9 cellular contexts compared by ENCODE assay signal in the genomic region with DNA sequence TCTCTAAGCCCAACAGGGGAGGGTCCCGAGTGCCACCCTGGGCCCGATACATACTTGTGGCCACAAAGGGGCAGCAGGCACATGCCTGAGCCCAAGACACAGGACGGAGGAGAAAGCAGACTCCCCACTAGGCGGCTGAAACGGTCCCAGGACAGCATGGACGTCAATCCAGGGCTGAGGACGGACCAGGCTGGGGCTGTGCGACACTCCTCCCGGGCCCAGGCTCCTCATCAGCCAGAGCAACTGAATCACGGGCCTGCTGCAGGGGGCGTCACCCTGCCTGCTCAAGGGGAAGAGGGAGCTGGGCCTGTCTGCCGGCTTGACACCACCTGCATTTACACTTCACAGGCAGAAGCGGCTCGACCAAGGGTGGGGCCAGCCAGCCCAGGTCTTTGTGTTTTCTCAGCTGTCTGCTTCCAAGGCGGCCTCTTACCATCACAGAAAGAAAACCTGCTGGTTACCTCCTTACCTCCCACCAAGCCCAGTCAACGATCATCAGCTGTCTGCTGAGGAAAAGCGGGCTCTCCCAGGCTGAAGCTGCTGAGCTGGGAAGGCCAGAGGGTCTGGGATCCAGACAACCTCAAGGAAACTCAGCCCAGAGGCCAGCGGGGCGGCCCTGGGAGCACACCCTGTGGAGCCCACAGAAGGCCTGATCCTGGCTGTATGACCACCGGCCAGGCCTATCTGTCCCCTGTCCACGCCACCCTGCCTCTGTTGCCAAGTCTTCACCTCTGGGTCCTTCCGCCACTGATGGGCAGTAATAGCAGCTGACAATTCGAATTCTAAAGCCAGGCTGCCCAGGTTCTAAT. TPM values are rescaled to one million over a fixed set of nuclear protein-coding genes. Genes with fewer than 3 reads are reported as not detected.
DNase-seq lines count a peak whose midpoint lies in the region; ATAC-seq and TF ChIP-seq lines count a peak whose summit lies in the region.
"Had no signal": no experiment of that assay in that cellular context is flagged by ENCODE, and none has a peak within 500 bp of the region (broad histone marks: within the 10 kb centered on the region; RNA-seq: fewer than 3 reads in every experiment).

No MANE protein-coding gene starts in this region.

- ATAC-seq in HG02973 (IDR thresholded peaks at IDR 0.05; ENCODE audit: unreplicated experiment) = no peak

- peaks cover 23 to 66% (median 51%) of the 10 kb centered on the region in 4 donors for H3K36me3 ChIP-seq in stomach

- TF ChIP-seq CTCF in chondrocyte (IDR thresholded peaks at IDR 0.05) = peak; percentile 62
- TF ChIP-seq CTCF in neural crest cell (conservative IDR thresholded peaks at IDR 0.05) = peak; percentile 72
- TF ChIP-seq CTCF in stomach (IDR thresholded peaks at IDR 0.05) = no peak

- 62 to 78% (median 73%) methylated on average over 12 to 23 of the region's 23 CpGs for WGBS in stomach, 5 donors

- no peak overlapping the region for H3K27ac ChIP-seq in stomach

- intact Hi-C loops in stomach (cut with DNase I; ENCODE audit: low total_unique reads) = no loop called here

- H3K36me3 Mint-ChIP-seq in chondrocyte (ENCODE audit: low read depth) (peaks cover 18% of the 10 kb centered on the region), neural crest cell (ENCODE audit: low read depth) (no peaks in the 10 kb centered on the region)

- no peaks in the 10 kb centered on the region for H3K27me3 ChIP-seq in stomach

- no peak overlapping the region for H3K4me3 ChIP-seq in stomach

- peak; percentile 99 for DNase-seq in ELF-1 (ENCODE audit: low read depth, low spot score)
- peak; percentile 77 for DNase-seq in NCI-H146 treated with DMSO at 0.1 percent for 48 hours (lab: John Stamatoyannopoulos, UW; ENCODE audit: unreplicated experiment)
- DNase-seq in chondrocyte (ENCODE audit: low spot score) = no peak
- peak; percentile 63 for DNase-seq in neural crest cell (ENCODE audit: low read depth, low spot score)
- DNase-seq in mucosa of gallbladder (ENCODE audit: low spot score) = no peak
- no peak for DNase-seq in stomach
- no peak for DNase-seq in GM19238 (ENCODE audit: insufficient read length, low spot score)
- DNase-seq: activated naive CD4-positive, alpha-beta T cell treated with anti-CD3 and anti-CD28 coated beads, Interleukin-2, amount 50 U/mL, for 16 hours had no signal

- H3K4me1 Mint-ChIP-seq in chondrocyte (ENCODE audit: low read depth) (peaks cover 19% of the 10 kb centered on the region), neural crest cell (peaks cover 11% of the 10 kb centered on the region)

- H3K27ac Mint-ChIP-seq in chondrocyte (ENCODE audit: unreplicated experiment) (no peak overlapping the region), neural crest cell (ENCODE audit: unreplicated experiment) (peak overlapping the region; percentile 48)

- TF ChIP-seq POLR2A in stomach (IDR thresholded peaks at IDR 0.05) = no peak

- H3K4me3 Mint-ChIP-seq in chondrocyte (ENCODE audit: unreplicated experiment) (no peak overlapping the region), neural crest cell (no peak overlapping the region)

- H3K27me3 Mint-ChIP-seq in chondrocyte (ENCODE audit: low read depth) (no peaks in the 10 kb centered on the region), neural crest cell (ENCODE audit: low read depth) (no peaks in the 10 kb centered on the region)

- no peaks in the 10 kb centered on the region for H3K4me1 ChIP-seq in stomach

- no peak for TF ChIP-seq EP300 in stomach (IDR thresholded peaks at IDR 0.05)

- no peaks in the 10 kb centered on the region for H3K9me3 ChIP-seq in stomach

- H3K9me3 Mint-ChIP-seq in chondrocyte (ENCODE audit: low read depth) = no peaks in the 10 kb centered on the region
- no peaks in the 10 kb centered on the region for H3K9me3 Mint-ChIP-seq in neural crest cell

RNA-seq across cellular contexts. Expression of a gene that starts 26.4 kb away (rescaled TPM):
- total RNA-seq in chondrocyte = 74.4 to 135 TPM (median 75.6 TPM) in 3 replicates
- 25.1 TPM in 2 replicates for total RNA-seq in neural crest cell
- 39.3 TPM for total RNA-seq in mucosa of gallbladder
- total RNA-seq in stomach = 100 to 1,000 TPM in 1 of 5 donors, 10 to 100 TPM in 3, 1 to 10 TPM in 1; 2.3 to 249 (median 40.0) TPM
- 10 to 100 TPM; 21.1 to 46.6 (median 22.1) TPM for polyA plus RNA-seq in stomach

RNA-seq across cellular contexts. Expression of a gene that starts 40.3 kb away (rescaled TPM):
- total RNA-seq in chondrocyte (14.0 to 20.6 TPM (median 14.7 TPM) in 3 replicates), neural crest cell (42.1 and 47.4 TPM in 2 replicates), mucosa of gallbladder (23.4 TPM), stomach (10 to 100 TPM in 4 of 5 donors, 1 to 10 TPM in 1; 6.7 to 58.5 (median 25.7) TPM)
- polyA plus RNA-seq in stomach = 10 to 100 TPM; 12.7 to 13.5 (median 13.3) TPM

Comparison
In these comparisons a context has a peak if more than half of its experiments do, and no peak if none do; other contexts are left out.
1. DNase-seq: peak in ELF-1 (single experiment), NCI-H146 treated with DMSO at 0.1 percent for 48 hours (single experiment) and neural crest cell (single experiment); none in chondrocyte (single experiment), mucosa of gallbladder (single experiment), stomach (single experiment) and GM19238 (single experiment).
2. CTCF ChIP-seq: peak in chondrocyte (single experiment) and neural crest cell (single experiment); none in stomach (0 of 7).